Comparison of ENCODE assay signal across 8 cellular contexts in the genomic region with DNA sequence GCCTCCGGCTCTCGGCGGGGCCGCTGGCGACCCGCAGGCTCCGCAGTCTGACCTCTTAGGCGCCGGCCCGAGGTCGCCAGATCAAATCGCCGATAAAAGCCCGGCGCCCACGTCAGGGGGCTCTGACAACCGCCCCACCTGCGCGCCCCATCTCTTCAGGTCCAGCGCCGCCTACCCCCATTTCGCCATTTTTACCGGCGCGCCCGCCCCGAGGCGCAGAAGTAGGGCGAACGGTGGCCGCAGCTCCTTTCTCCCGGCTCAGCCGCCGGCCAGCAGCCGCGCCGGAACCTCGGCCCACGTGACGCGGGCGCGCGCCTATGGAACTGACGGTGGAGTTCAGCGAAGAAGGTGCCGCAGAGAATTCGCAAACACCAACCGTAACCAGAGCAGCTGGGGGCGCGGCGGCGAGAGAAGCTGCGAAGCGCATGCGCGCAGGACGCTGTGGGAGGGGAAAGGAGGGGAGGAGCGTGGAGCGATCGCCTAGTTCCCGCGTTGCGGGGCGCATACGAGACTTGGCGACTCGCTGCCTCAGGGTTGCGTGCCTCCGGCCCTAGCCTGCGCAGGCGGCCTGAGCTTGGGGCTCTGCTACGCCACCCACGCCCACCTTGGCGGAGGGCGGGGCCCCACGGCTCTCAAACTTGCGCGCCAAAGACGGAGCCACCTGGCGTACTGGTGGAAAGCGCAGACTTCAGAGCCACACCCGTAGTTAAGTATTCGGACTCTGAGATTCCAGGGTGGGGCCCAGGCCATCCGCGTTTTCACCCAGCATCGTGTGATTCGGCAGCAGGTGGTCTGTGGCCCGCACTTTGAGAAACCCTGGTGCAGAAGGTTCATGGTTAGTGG. TPM values are rescaled to one million over a fixed set of nuclear protein-coding genes. Genes with fewer than 3 reads are reported as not detected.
DNase-seq lines count a peak whose midpoint lies in the region; ATAC-seq and TF ChIP-seq lines count a peak whose summit lies in the region.

A gene with protein sequence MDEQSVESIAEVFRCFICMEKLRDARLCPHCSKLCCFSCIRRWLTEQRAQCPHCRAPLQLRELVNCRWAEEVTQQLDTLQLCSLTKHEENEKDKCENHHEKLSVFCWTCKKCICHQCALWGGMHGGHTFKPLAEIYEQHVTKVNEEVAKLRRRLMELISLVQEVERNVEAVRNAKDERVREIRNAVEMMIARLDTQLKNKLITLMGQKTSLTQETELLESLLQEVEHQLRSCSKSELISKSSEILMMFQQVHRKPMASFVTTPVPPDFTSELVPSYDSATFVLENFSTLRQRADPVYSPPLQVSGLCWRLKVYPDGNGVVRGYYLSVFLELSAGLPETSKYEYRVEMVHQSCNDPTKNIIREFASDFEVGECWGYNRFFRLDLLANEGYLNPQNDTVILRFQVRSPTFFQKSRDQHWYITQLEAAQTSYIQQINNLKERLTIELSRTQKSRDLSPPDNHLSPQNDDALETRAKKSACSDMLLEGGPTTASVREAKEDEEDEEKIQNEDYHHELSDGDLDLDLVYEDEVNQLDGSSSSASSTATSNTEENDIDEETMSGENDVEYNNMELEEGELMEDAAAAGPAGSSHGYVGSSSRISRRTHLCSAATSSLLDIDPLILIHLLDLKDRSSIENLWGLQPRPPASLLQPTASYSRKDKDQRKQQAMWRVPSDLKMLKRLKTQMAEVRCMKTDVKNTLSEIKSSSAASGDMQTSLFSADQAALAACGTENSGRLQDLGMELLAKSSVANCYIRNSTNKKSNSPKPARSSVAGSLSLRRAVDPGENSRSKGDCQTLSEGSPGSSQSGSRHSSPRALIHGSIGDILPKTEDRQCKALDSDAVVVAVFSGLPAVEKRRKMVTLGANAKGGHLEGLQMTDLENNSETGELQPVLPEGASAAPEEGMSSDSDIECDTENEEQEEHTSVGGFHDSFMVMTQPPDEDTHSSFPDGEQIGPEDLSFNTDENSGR (minus strand): TSS at position 418 of the 843 bp plus-strand sequence. CDS start 419 bp downstream, outside the sequence.

- H3K4me1 Mint-ChIP-seq in activated CD4-positive, alpha-beta T cell treated with anti-CD3 and anti-CD28 coated beads, Interleukin-2, amount 10 ng/mL, durations not matched to agents 24 days and 14 days = peaks cover 42% of the 10 kb centered on the region

- peak; percentile 96 for ATAC-seq in GM19324 (IDR thresholded peaks at IDR 0.05; ENCODE audit: low FRiP score, unreplicated experiment)
- ATAC-seq in HG03469 (IDR thresholded peaks at IDR 0.05; ENCODE audit: unreplicated experiment) = peak; percentile 90
- ATAC-seq in left colon = peak; percentile 94

- H3K36me3 ChIP-seq in BLaER1 treated with 17β-estradiol and CSF1 and Interleukin-3, amounts not matched to agents 10 nM and 100 nM = peaks cover 7 to 56% (median 31%) of the 10 kb centered on the region in 11 experiments; a peak in 20 of 22 replicates

- H3K9me3 Mint-ChIP-seq in activated CD4-positive, alpha-beta T cell treated with anti-CD3 and anti-CD28 coated beads, Interleukin-2, amount 10 ng/mL, durations not matched to agents 24 days and 14 days = no peaks in the 10 kb centered on the region

- peaks cover 14 to 39% (median 33%) of the 10 kb centered on the region in 10 experiments for H3K4me1 ChIP-seq in BLaER1 treated with 17β-estradiol and CSF1 and Interleukin-3, amounts not matched to agents 10 nM and 100 nM

- H4K20me1 ChIP-seq in BLaER1 treated with 17β-estradiol and CSF1 and Interleukin-3, amounts not matched to agents 10 nM and 100 nM = peaks cover 0 to 25% (median 6%) of the 10 kb centered on the region in 11 experiments; a peak in 8 of 22 replicates

- DNase-seq in NCI-H526 treated with DMSO at 0.1 percent for 48 hours (lab: John Stamatoyannopoulos, UW) (peak; percentile 98), coronary artery (ENCODE audit: low spot score) (peak; percentile 99), left colon (peak; percentile 98)
- DNase-seq in activated CD4-positive, alpha-beta T cell treated with anti-CD3 and anti-CD28 coated beads, Interleukin-2, amount 10 ng/mL, durations not matched to agents 24 days and 14 days = peak; percentile 100
- DNase-seq in stimulated activated CD4-positive, alpha-beta T cell treated with anti-CD3 and anti-CD28 coated beads, Interleukin-1b, Interleukin-23, amount 100 ng/mL, for 48 hours = peak; percentile 99

- peaks cover 36% of the 10 kb centered on the region for H3K36me3 Mint-ChIP-seq in activated CD4-positive, alpha-beta T cell treated with anti-CD3 and anti-CD28 coated beads, Interleukin-2, amount 10 ng/mL, durations not matched to agents 24 days and 14 days (ENCODE audit: low read depth)

- H3K4me3 Mint-ChIP-seq in activated CD4-positive, alpha-beta T cell treated with anti-CD3 and anti-CD28 coated beads, Interleukin-2, amount 10 ng/mL, durations not matched to agents 24 days and 14 days = peak within 1 kb of the TSS; percentile 96

- intact Hi-C loops in activated CD4-positive, alpha-beta T cell treated with anti-CD3 and anti-CD28 coated beads, Interleukin-2, amount 10 ng/mL, durations not matched to agents 24 days and 14 days (cut with micrococcal nuclease) = loop anchor here (1.0 kb wide), 3 partner anchors 49 to 588 kb away; a partner anchor contains a TSS
- intact Hi-C loops in left colon (cut with DNase I, micrococcal nuclease) = no loop called here

- peak within 1 kb of the TSS; percentile 79 to 94 (median 86) for H3K27ac ChIP-seq in BLaER1 treated with 17β-estradiol and CSF1 and Interleukin-3, amounts not matched to agents 10 nM and 100 nM
- H3K27ac ChIP-seq in coronary artery = peak within 1 kb of the TSS; percentile 78 to 94

- peaks cover 2% of the 10 kb centered on the region for H3K27me3 Mint-ChIP-seq in activated CD4-positive, alpha-beta T cell treated with anti-CD3 and anti-CD28 coated beads, Interleukin-2, amount 10 ng/mL, durations not matched to agents 24 days and 14 days

- H3K9me3 ChIP-seq in BLaER1 treated with 17β-estradiol and CSF1 and Interleukin-3, amounts not matched to agents 10 nM and 100 nM (replicated peaks in 1 of 11) = no peaks in the 10 kb centered on the region

- H3K27me3 ChIP-seq in BLaER1 treated with 17β-estradiol and CSF1 and Interleukin-3, amounts not matched to agents 10 nM and 100 nM = no peaks in the 10 kb centered on the region

- no peak for TF ChIP-seq CTCF in coronary artery (IDR thresholded peaks at IDR 0.05)

- H3K27ac Mint-ChIP-seq in activated CD4-positive, alpha-beta T cell treated with anti-CD3 and anti-CD28 coated beads, Interleukin-2, amount 10 ng/mL, durations not matched to agents 24 days and 14 days = peak within 1 kb of the TSS; percentile 97

- peak within 1 kb of the TSS; percentile 76 to 98 (median 90) for H3K4me3 ChIP-seq in BLaER1 treated with 17β-estradiol and CSF1 and Interleukin-3, amounts not matched to agents 10 nM and 100 nM
- H3K4me3 ChIP-seq in coronary artery = peak within 1 kb of the TSS; percentile 94

- H3K9ac ChIP-seq in BLaER1 treated with 17β-estradiol and CSF1 and Interleukin-3, amounts not matched to agents 10 nM and 100 nM = peak within 1 kb of the TSS; percentile 83 to 97 (median 91)

- H3K4me2 ChIP-seq in BLaER1 treated with 17β-estradiol and CSF1 and Interleukin-3, amounts not matched to agents 10 nM and 100 nM = peak within 1 kb of the TSS; percentile 81 to 96 (median 89)

RNA-seq across cellular contexts. Expression of the gene that starts here (rescaled TPM):
- total RNA-seq in activated CD4-positive, alpha-beta T cell treated with anti-CD3 and anti-CD28 coated beads, Interleukin-2, amount 10 ng/mL, durations not matched to agents 24 days and 14 days = 26.5 and 29.3 TPM in 2 replicates
- total RNA-seq in left colon = 10 to 100 TPM; 13.6 to 16.4 TPM

Comparison
In these comparisons a context has a peak if more than half of its experiments do, and no peak if none do; other contexts are left out.
1. Peak in every context shown above with its lines: DNase-seq, ATAC-seq, H3K4me3 ChIP-seq and H3K27ac ChIP-seq.